Comparison of ENCODE assay signal across 33 cellular contexts in the genomic region with DNA sequence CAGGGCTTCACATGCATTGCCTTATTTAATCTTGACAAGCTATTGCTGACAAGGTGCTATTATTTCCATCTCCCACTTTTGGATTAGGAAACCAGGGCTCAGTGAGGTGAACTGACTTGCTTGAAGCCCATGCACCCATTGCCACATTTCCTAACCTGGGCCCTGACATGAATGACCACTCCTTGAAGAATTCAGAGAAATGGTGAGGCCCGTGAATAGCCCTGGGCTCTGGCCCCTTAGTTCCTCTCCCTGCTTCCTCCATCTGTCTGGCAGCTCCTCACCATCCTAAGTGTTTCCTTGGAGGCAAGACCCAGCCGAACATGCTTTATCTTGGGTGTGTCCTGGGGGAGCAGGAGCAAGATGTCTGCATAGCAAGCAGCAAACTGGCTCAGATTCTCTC.
"Had no signal": no experiment of that assay in that cellular context is flagged by ENCODE, and none has a peak within 500 bp of the region (broad histone marks: within the 10 kb centered on the region; RNA-seq: fewer than 3 reads in every experiment).

No MANE protein-coding gene starts in this region.

- H3K4me3 Mint-ChIP-seq: activated CD8-positive, alpha-beta T cell treated with anti-CD3 and anti-CD28 coated beads for 36 hours; activated naive CD4-positive, alpha-beta T cell treated with anti-CD3 and anti-CD28 coated beads, Interleukin-2, amount 50 U/mL, for 24 hours; activated T-cell treated with anti-CD3 and anti-CD28 coated beads, Interleukin-2, amount 50 U/mL, for 24 hours; brain; central memory CD8-positive, alpha-beta T cell; T-cell had no signal

- ATAC-seq: activated CD8-positive, alpha-beta T cell treated with anti-CD3 and anti-CD28 coated beads for 36 hours; Panc1; T-cell had no signal

- H3K4me3 ChIP-seq: adrenal gland, cardiac muscle cell, SJSA1 had no signal

- H3K36me3 ChIP-seq: adrenal gland, cardiac muscle cell, SJSA1, WERI-Rb-1 had no signal

- H3K4me2 ChIP-seq: KMS-11, SK-N-SH had no signal

- H3K4me1 ChIP-seq: adrenal gland, SJSA1 had no signal

- H3K36me3 Mint-ChIP-seq: activated naive CD4-positive, alpha-beta T cell treated with anti-CD3 and anti-CD28 coated beads, Interleukin-2, amount 50 U/mL, for 24 hours; brain; T-cell had no signal

- DNase-seq: activated CD4-positive, alpha-beta T cell treated with anti-CD3 and anti-CD28 coated beads for 1 hour; activated CD4-positive, alpha-beta T cell treated with anti-CD3 and anti-CD28 coated beads for 48 hours; activated CD4-positive, CD25-positive, alpha-beta regulatory T cell; activated CD8-positive, alpha-beta T cell treated with anti-CD3 and anti-CD28 coated beads for 36 hours; activated gamma-delta T cell; activated naive CD4-positive, alpha-beta T cell treated with Interleukin-2 at 50 U/mL for 16 hours; activated T-cell treated with anti-CD3 and anti-CD28 coated beads, Interleukin-2, amount 50 U/mL, for 24 hours; adrenal gland; MM.1S; MV-4-11; NCI-H1092; NCI-H1436 treated with DMSO at 0.1 percent for 48 hours; NCI-H1694 treated with DMSO at 0.1 percent for 48 hours; NCI-H2029; NCI-H345; NCI-H524 treated with DMSO at 0.1 percent for 48 hours; NCI-H748 treated with DMSO at 0.1 percent for 48 hours; NK-92 treated with Interleukin-12 subunit alpha and Interleukin-12 subunit beta, amount 100 ng/mL, for 24 hours; OCI-M1; SHP77 treated with DMSO at 0.1 percent for 48 hours; SK-N-SH; T-cell; T-helper 2 cell; T-helper 9 cell; WERI-Rb-1 had no signal

- H3K27ac ChIP-seq: adrenal gland, cardiac muscle cell, KMS-11, SJSA1, WERI-Rb-1 had no signal

- H3K9ac ChIP-seq: KMS-11, SK-N-SH had no signal

- H3K27ac Mint-ChIP-seq: activated CD8-positive, alpha-beta T cell treated with anti-CD3 and anti-CD28 coated beads for 36 hours; activated naive CD4-positive, alpha-beta T cell treated with anti-CD3 and anti-CD28 coated beads, Interleukin-2, amount 50 U/mL, for 24 hours; activated T-cell treated with anti-CD3 and anti-CD28 coated beads, Interleukin-2, amount 50 U/mL, for 24 hours; activated T-helper 2 cell treated with anti-CD3 and anti-CD28 coated beads, Interferon-gamma antibody, Interleukin-2, Interleukin-4, amounts not matched to agents 10 μg/mL and 5 μg/mL and 100 μg/mL, durations not matched to agents 14 hours and 24 hours and 36 hours; T-cell had no signal

- H3K9me3 Mint-ChIP-seq: activated CD8-positive, alpha-beta T cell treated with anti-CD3 and anti-CD28 coated beads for 36 hours; activated naive CD4-positive, alpha-beta T cell treated with anti-CD3 and anti-CD28 coated beads, Interleukin-2, amount 50 U/mL, for 24 hours; activated T-cell treated with anti-CD3 and anti-CD28 coated beads, Interleukin-2, amount 50 U/mL, for 24 hours; activated T-helper 2 cell treated with anti-CD3 and anti-CD28 coated beads, Interferon-gamma antibody, Interleukin-2, Interleukin-4, amounts not matched to agents 10 μg/mL and 5 μg/mL and 100 μg/mL, durations not matched to agents 14 hours and 24 hours and 36 hours; central memory CD8-positive, alpha-beta T cell; T-cell had no signal

- H3K9me3 ChIP-seq: adrenal gland, SJSA1, SK-N-SH had no signal

- H3K4me1 Mint-ChIP-seq: activated naive CD4-positive, alpha-beta T cell treated with anti-CD3 and anti-CD28 coated beads, Interleukin-2, amount 50 U/mL, for 24 hours; central memory CD8-positive, alpha-beta T cell; T-cell had no signal

- H3K9me2 ChIP-seq: SK-N-SH had no signal
